11 cellular contexts compared by ENCODE assay signal in the genomic region with DNA sequence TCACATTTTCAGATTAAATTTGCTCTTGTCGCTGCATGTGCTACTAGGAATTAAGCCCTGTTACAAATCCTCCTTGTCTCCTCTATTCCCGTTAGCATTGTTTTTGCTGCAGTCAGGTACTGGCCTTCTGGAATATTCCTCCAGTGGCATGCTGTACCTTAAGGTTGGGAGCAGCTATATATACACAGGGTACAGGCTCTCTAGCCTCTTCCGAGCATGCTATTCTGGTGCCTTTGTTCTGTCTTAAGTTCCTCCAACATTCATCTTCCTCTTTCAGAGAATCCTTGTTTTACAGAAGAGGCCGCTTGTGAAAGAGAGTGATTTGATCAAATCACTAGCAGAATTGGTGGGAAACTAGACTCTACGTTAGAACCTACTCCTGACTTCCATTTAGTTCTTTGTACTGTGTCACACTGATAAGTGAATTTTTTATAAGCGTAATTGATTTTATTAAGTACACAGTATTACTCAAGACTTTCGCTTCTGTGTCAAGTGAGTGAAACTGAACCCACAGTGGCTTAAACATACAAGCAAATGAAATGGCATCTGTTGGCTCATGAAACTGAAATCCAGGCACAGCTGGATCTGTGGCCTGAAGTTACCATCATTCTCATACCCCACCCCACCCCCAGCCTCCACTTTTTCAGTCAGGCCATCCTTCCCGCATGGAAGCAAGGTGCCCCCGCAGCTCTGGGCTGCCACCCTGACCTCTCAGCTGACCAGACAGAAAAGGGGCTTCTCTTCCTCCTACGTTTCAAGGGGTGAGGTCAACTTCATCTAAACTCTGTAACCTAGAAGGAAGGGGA.
DNase-seq lines count a peak whose midpoint lies in the region; ATAC-seq and TF ChIP-seq lines count a peak whose summit lies in the region.
"Had no signal": no experiment of that assay in that cellular context is flagged by ENCODE, and none has a peak within 500 bp of the region (broad histone marks: within the 10 kb centered on the region; RNA-seq: fewer than 3 reads in every experiment).

No MANE protein-coding gene starts in this region.

- H3K4me3 ChIP-seq in GM12865 (ENCODE audit: low read depth, low read length) (no peak overlapping the region), left lung (no peak overlapping the region), osteoblast (ENCODE audit: insufficient read depth, low read length) (no peak overlapping the region)

- intact Hi-C loops in left lung (cut with DNase I), result no loop called here

- peaks cover 0 to 11% of the 10 kb centered on the region in 2 donors for H3K36me3 ChIP-seq in left lung
- H3K36me3 ChIP-seq in osteoblast (ENCODE audit: insufficient read depth, low read length), result peaks cover 7% of the 10 kb centered on the region

- H3K4me1 ChIP-seq in left lung, result peaks cover 0 to 30% of the 10 kb centered on the region in 2 donors
- H3K4me1 ChIP-seq in osteoblast (ENCODE audit: insufficient read depth, low read length), result peaks cover 3% of the 10 kb centered on the region

- no peaks in the 10 kb centered on the region for H3K27me3 ChIP-seq in left lung
- H3K27me3 ChIP-seq in osteoblast (ENCODE audit: insufficient read depth, low read length), result no peaks in the 10 kb centered on the region

- no peak overlapping the region for H3K4me2 ChIP-seq in osteoblast (ENCODE audit: insufficient read depth, low read length)

- H3K9me3 ChIP-seq in left lung (peaks cover 0 to 3% of the 10 kb centered on the region in 2 donors), osteoblast (ENCODE audit: low read depth, low read length) (no peaks in the 10 kb centered on the region)

- H2AFZ ChIP-seq in osteoblast (ENCODE audit: low read length), result no peak overlapping the region

- H3K79me2 ChIP-seq in osteoblast (ENCODE audit: insufficient read depth, low read length), result peaks cover 5% of the 10 kb centered on the region

- ATAC-seq in GM21515 (IDR thresholded peaks at IDR 0.05; ENCODE audit: unreplicated experiment), result peak; percentile 54
- ATAC-seq in HG03558 (IDR thresholded peaks at IDR 0.05; ENCODE audit: extremely low read depth, unreplicated experiment), result peak; percentile 43
- peak; percentile 61 for ATAC-seq in left lung
- ATAC-seq in HG02642 (IDR thresholded peaks at IDR 0.05; ENCODE audit: poor library complexity, unreplicated experiment), result no peak
- ATAC-seq: naive thymus-derived CD8-positive, alpha-beta T cell had no signal

- no peak for TF ChIP-seq CTCF in GM12865 (IDR thresholded peaks at IDR 0.05; ENCODE audit: insufficient read depth, low read depth, low read length, missing control alignments)
- TF ChIP-seq CTCF in left lung (IDR thresholded peaks at IDR 0.05), result no peak
- no peak for TF ChIP-seq CTCF in osteoblast (IDR thresholded peaks at IDR 0.05; ENCODE audit: extremely low read depth, low read depth, low read length)

- no peaks in the 10 kb centered on the region for H4K20me1 ChIP-seq in osteoblast (ENCODE audit: insufficient read depth, low read length)

- no peak overlapping the region for H3K27ac ChIP-seq in left lung
- no peak overlapping the region for H3K27ac ChIP-seq in osteoblast (ENCODE audit: low read depth, low read length)

- DNase-seq in GM12865 (ENCODE audit: low read depth) (peak; percentile 90), left lung (no peak), osteoblast (ENCODE audit: insufficient read length, low spot score, missing footprints) (no peak), HUDEP-2 (lab: John Stamatoyannopoulos, UW; ENCODE audit: unreplicated experiment in 76 of 76) (no peak)
- no peak for DNase-seq in activated CD4-positive, alpha-beta T cell treated with anti-CD3 and anti-CD28 coated beads, Interleukin-2, amount 50 U/mL, for 1 hour
- DNase-seq: CD4-positive, CD25-positive, alpha-beta regulatory T cell; effector CD4-positive, alpha-beta T cell; naive thymus-derived CD8-positive, alpha-beta T cell had no signal
